In the genomic region with DNA sequence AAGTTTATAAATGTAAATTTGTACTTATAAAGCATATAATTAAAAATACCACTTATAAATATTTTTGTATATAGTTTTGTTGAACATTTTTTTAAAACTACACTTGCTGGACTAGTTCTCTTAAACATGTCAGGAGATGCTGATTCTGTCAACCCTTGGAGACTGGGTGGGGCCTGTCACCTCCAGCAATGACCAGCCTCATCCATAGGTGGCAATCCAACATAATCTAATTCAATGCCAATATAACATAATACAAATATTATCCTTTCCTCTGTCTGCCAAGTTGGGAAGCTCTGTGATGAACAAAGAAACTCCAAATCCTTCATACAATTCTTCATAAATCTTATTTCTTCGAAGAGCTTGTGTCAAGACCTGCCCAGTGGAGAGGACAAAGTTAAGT, we compare ENCODE assay signal across 8 cellular contexts.
A peak's percentile ranks its signal among the peaks of the same experiment; 100 is the strongest.
DNase-seq lines count a peak whose midpoint lies in the region; ATAC-seq and TF ChIP-seq lines count a peak whose summit lies in the region.

No MANE protein-coding gene starts in this region.

- no peak overlapping the region; the same call in 1 of the 2 replicates for H3K4me2 ChIP-seq in SK-N-SH

- no peaks in the 10 kb centered on the region for H3K9me3 Mint-ChIP-seq in immature natural killer cell

- CTCF ChIA-PET in SK-N-SH (lab: Yijun Ruan, JAX): interaction anchor here (0.7 to 1.1 kb wide), 5 partner anchors 8 to 62 kb away, joined by 3 read pairs; no protein-coding TSS in a partner anchor

- H3F3A ChIP-seq in SK-N-SH (replicated peaks; ENCODE audit: insufficient read depth): peaks cover 31% of the 10 kb centered on the region

- H3K4me3 ChIP-seq in SK-N-SH (ENCODE audit: low read depth in 2 of 2, low read length in 1 of 2): no peak overlapping the region

- WGBS in SK-N-SH (ENCODE audit: low lambda C conversion rate): 100% methylated on average over 1 of the region's 1 CpG

- peak overlapping the region; percentile 42 to 70 (median 60) for H3K27ac Mint-ChIP-seq in immature natural killer cell

- DNase-seq in D341Med (ENCODE audit: low spot score) (peak; percentile 36), SK-N-SH (no peak), immature natural killer cell (peak in 2 of 3 donors; percentile 27 to 35), GDM1 (lab: John Stamatoyannopoulos, UW) (no peak), midbrain (lab: John Stamatoyannopoulos, UW) (no peak), NCI-H69 (lab: John Stamatoyannopoulos, UW) (no peak), putamen (ENCODE audit: low spot score) (no peak)

- peak; percentile 36 for TF ChIP-seq CTCF in SK-N-SH (IDR thresholded peaks at IDR 0.05)

- peaks cover 0 to 2% (median 0%) of the 10 kb centered on the region in 3 donors for H3K27me3 Mint-ChIP-seq in immature natural killer cell (ENCODE audit: low read depth in 3 of 3)

- peaks cover 0 to 7% (median 0%) of the 10 kb centered on the region in 3 donors for H3K36me3 Mint-ChIP-seq in immature natural killer cell

- peak overlapping the region in 1 of 2 experiments; percentile 75; a peak in 2 of 4 replicates for H3K27ac ChIP-seq in SK-N-SH (ENCODE audit: low read depth in 2 of 2, low read length in 1 of 2)

- H3K79me2 ChIP-seq in SK-N-SH (ENCODE audit: insufficient read depth): peaks cover 97% of the 10 kb centered on the region

- H3K9me2 ChIP-seq in SK-N-SH: no peaks in the 10 kb centered on the region

- peaks cover 13 to 31% of the 10 kb centered on the region in 2 experiments for H3K36me3 ChIP-seq in SK-N-SH (replicated peaks in 1 of 2; ENCODE audit: control insufficient read depth in 1 of 2, insufficient read depth in 2 of 2, low read length in 1 of 2)

- no peak overlapping the region for H3K9ac ChIP-seq in SK-N-SH

- POLR2A ChIA-PET in SK-N-SH (lab: Yijun Ruan, JAX): no interaction called here

- peak; percentile 75 for ATAC-seq in GM21723 (IDR thresholded peaks at IDR 0.05; ENCODE audit: unreplicated experiment)

- H3K4me3 Mint-ChIP-seq in immature natural killer cell: no peak overlapping the region

- peaks cover 52% of the 10 kb centered on the region for H4K20me1 ChIP-seq in SK-N-SH (ENCODE audit: insufficient read depth)

- H3K27me3 ChIP-seq in SK-N-SH (ENCODE audit: insufficient read depth): no peaks in the 10 kb centered on the region

- H3K9me3 ChIP-seq in SK-N-SH: no peaks in the 10 kb centered on the region

- H3K4me1 Mint-ChIP-seq in immature natural killer cell: peaks cover 79 to 97% of the 10 kb centered on the region in 2 donors

- no peak overlapping the region for H2AFZ ChIP-seq in SK-N-SH (ENCODE audit: low read depth)

- peaks cover 0 to 48% of the 10 kb centered on the region in 2 experiments; a peak in 3 of 4 replicates for H3K4me1 ChIP-seq in SK-N-SH (ENCODE audit: control insufficient read depth in 1 of 2, insufficient read depth in 2 of 2, low read depth in 1 of 2, low read length in 1 of 2)

- TF ChIP-seq RAD21 in SK-N-SH (IDR thresholded peaks at IDR 0.05; ENCODE audit: low read length): peak; percentile 35; the same call in 1 of the 2 replicates

- TF ChIP-seq EP300 in SK-N-SH (IDR thresholded peaks at IDR 0.05; ENCODE audit: borderline replicate concordance in 1 of 2, low read depth in 1 of 2, low read length in 1 of 2): no peak

TF ChIP-seq in SK-N-SH, 30 proteins besides CTCF, POLR2A, EP300 and RAD21:
- TF ChIP-seq TAF1 (IDR thresholded peaks at IDR 0.05; ENCODE audit: borderline replicate concordance, low read depth, low read length) (no peak), CHD2 (IDR thresholded peaks at IDR 0.05; ENCODE audit: low read length, partially characterized antibody) (no peak), ELF1 (IDR thresholded peaks at IDR 0.05) (no peak), NFIC (IDR thresholded peaks at IDR 0.05; ENCODE audit: borderline replicate concordance) (no peak), FOSL2 (IDR thresholded peaks at IDR 0.05; ENCODE audit: borderline replicate concordance, low read depth) (no peak), RFX5 (IDR thresholded peaks at IDR 0.05; ENCODE audit: low read length) (no peak), SMC3 (IDR thresholded peaks at IDR 0.05; ENCODE audit: low read depth, low read length) (no peak), GATA2 (CRISPR knock-in tag; IDR thresholded peaks at IDR 0.05) (no peak)
- TF ChIP-seq, protein P1, sequence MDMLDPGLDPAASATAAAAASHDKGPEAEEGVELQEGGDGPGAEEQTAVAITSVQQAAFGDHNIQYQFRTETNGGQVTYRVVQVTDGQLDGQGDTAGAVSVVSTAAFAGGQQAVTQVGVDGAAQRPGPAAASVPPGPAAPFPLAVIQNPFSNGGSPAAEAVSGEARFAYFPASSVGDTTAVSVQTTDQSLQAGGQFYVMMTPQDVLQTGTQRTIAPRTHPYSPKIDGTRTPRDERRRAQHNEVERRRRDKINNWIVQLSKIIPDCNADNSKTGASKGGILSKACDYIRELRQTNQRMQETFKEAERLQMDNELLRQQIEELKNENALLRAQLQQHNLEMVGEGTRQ (IDR thresholded peaks at IDR 0.05; ENCODE audit: borderline replicate concordance, low read depth, low read length): no peak
- TF ChIP-seq, protein P2, sequence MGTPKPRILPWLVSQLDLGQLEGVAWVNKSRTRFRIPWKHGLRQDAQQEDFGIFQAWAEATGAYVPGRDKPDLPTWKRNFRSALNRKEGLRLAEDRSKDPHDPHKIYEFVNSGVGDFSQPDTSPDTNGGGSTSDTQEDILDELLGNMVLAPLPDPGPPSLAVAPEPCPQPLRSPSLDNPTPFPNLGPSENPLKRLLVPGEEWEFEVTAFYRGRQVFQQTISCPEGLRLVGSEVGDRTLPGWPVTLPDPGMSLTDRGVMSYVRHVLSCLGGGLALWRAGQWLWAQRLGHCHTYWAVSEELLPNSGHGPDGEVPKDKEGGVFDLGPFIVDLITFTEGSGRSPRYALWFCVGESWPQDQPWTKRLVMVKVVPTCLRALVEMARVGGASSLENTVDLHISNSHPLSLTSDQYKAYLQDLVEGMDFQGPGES (IDR thresholded peaks at IDR 0.05; ENCODE audit: low read depth, low read length): no peak

Comparison
In these comparisons a context has a peak if more than half of its experiments do, and no peak if none do; other contexts are left out.
1. DNase-seq: peak in D341Med (single experiment) and immature natural killer cell (2 of 3); none in SK-N-SH (single experiment), GDM1 (single experiment), midbrain (single experiment), NCI-H69 (single experiment) and putamen (single experiment).